1 cellular context compared by ENCODE assay signal in genomic region chr9:130337784-130338380, GRCh38.
TF ChIP-seq lines count a peak whose summit lies in the region.

No MANE protein-coding gene starts in this region.

TF ChIP-seq in HCT116, 20 proteins besides CTCF, POLR2A, EP300 and RAD21 (continued from another document):
- TF ChIP-seq REST (IDR thresholded peaks at IDR 0.05; ENCODE audit: low read depth) (no peak), TCF7L2 (IDR thresholded peaks at IDR 0.05; ENCODE audit: borderline replicate concordance, extremely low read depth, insufficient read depth, insufficient read length) (no peak), JUND (IDR thresholded peaks at IDR 0.05) (no peak), CEBPB (IDR thresholded peaks at IDR 0.05; ENCODE audit: low read depth) (no peak), CBX3 (IDR thresholded peaks at IDR 0.05; ENCODE audit: low read depth) (no peak), EZH2 (IDR thresholded peaks at IDR 0.05) (no peak), MAX (IDR thresholded peaks at IDR 0.05) (no peak), ELF1 (IDR thresholded peaks at IDR 0.05; ENCODE audit: borderline replicate concordance, low read depth) (no peak), ZNF274 (IDR thresholded peaks at IDR 0.05; ENCODE audit: low read depth, low read length) (no peak), SP1 (IDR thresholded peaks at IDR 0.05; ENCODE audit: low read depth) (no peak), SIN3A (IDR thresholded peaks at IDR 0.05; ENCODE audit: low read depth) (no peak), ZBTB33 (IDR thresholded peaks at IDR 0.05; ENCODE audit: extremely low read depth, insufficient replicate concordance, low read length) (no peak), EZH2phosphoT487 (IDR thresholded peaks at IDR 0.05; ENCODE audit: borderline replicate concordance) (no peak)
